ENCODE assay signal across 3 cellular contexts in genomic region chr11:1131033-1131911, GRCh38.
TF ChIP-seq lines count a peak whose summit lies in the region.

No MANE protein-coding gene starts in this region.

TF ChIP-seq in SK-N-SH, 30 proteins besides CTCF, POLR2A, EP300 and RAD21:
- no peak for TF ChIP-seq ZBTB33 (IDR thresholded peaks at IDR 0.05; ENCODE audit: borderline replicate concordance, low read depth)
- TF ChIP-seq CHD2 (IDR thresholded peaks at IDR 0.05; ENCODE audit: low read length, partially characterized antibody), result no peak
- TF ChIP-seq PBX3 (IDR thresholded peaks at IDR 0.05), result no peak
- no peak for TF ChIP-seq MXI1 (IDR thresholded peaks at IDR 0.05; ENCODE audit: low read depth, low read length)
- TF ChIP-seq JUND (IDR thresholded peaks at IDR 0.05), result no peak
- TF ChIP-seq GATA2 (CRISPR knock-in tag; IDR thresholded peaks at IDR 0.05), result no peak
- TF ChIP-seq REST (IDR thresholded peaks at IDR 0.05; ENCODE audit: low read depth, low read length), result no peak
- TF ChIP-seq TAF1 (IDR thresholded peaks at IDR 0.05; ENCODE audit: borderline replicate concordance, low read depth, low read length), result no peak

TF ChIP-seq in SK-N-SH treated with all-trans-retinoic acid at 6 μM for 48 hours, 23 proteins besides CTCF, POLR2A, EP300 and RAD21:
- TF ChIP-seq ZFP30 (CRISPR knock-in tag; IDR thresholded peaks at IDR 0.05) (no peak), CSRNP3 (CRISPR knock-in tag; IDR thresholded peaks at IDR 0.05) (no peak), GLIS3 (CRISPR knock-in tag; IDR thresholded peaks at IDR 0.05) (no peak), CREB5 (CRISPR knock-in tag; IDR thresholded peaks at IDR 0.05; ENCODE audit: low read depth) (no peak), TSHZ2 (CRISPR knock-in tag; IDR thresholded peaks at IDR 0.05) (no peak), ZNF70 (CRISPR knock-in tag; IDR thresholded peaks at IDR 0.05) (no peak), ZNF8 (CRISPR knock-in tag; IDR thresholded peaks at IDR 0.05) (no peak), CSDC2 (CRISPR knock-in tag; IDR thresholded peaks at IDR 0.05) (no peak), ZC3H10 (CRISPR knock-in tag; IDR thresholded peaks at IDR 0.05) (no peak), TOX (CRISPR knock-in tag; IDR thresholded peaks at IDR 0.05; ENCODE audit: borderline replicate concordance) (no peak)
TF ChIP-seq in SK-N-SH treated with all-trans-retinoic acid at 6 μM for 48 hours: peak in this region for 0.

TF ChIP-seq in K562, 482 proteins besides CTCF, POLR2A, EP300 and RAD21:
- no peak for TF ChIP-seq HOXB6 (CRISPR knock-in tag; IDR thresholded peaks at IDR 0.05; ENCODE audit: borderline replicate concordance)
- no peak for TF ChIP-seq BCLAF1 (IDR thresholded peaks at IDR 0.05; ENCODE audit: borderline replicate concordance in 1 of 2, control insufficient read depth in 1 of 2, low read depth in 2 of 2, low read length in 1 of 2)
- no peak for TF ChIP-seq KLF16 (IDR thresholded peaks at IDR 0.05)
- TF ChIP-seq ZFP30 (CRISPR knock-in tag; IDR thresholded peaks at IDR 0.05; ENCODE audit: borderline replicate concordance), result no peak
- TF ChIP-seq XRCC3 (IDR thresholded peaks at IDR 0.05), result no peak
- TF ChIP-seq TAF7 (tag; IDR thresholded peaks at IDR 0.05), result no peak
- no peak for TF ChIP-seq TRIM28 (IDR thresholded peaks at IDR 0.05)
- TF ChIP-seq CGGBP1 (CRISPR knock-in tag; IDR thresholded peaks at IDR 0.05), result no peak
